1 cellular context compared by ENCODE assay signal in the genomic region with DNA sequence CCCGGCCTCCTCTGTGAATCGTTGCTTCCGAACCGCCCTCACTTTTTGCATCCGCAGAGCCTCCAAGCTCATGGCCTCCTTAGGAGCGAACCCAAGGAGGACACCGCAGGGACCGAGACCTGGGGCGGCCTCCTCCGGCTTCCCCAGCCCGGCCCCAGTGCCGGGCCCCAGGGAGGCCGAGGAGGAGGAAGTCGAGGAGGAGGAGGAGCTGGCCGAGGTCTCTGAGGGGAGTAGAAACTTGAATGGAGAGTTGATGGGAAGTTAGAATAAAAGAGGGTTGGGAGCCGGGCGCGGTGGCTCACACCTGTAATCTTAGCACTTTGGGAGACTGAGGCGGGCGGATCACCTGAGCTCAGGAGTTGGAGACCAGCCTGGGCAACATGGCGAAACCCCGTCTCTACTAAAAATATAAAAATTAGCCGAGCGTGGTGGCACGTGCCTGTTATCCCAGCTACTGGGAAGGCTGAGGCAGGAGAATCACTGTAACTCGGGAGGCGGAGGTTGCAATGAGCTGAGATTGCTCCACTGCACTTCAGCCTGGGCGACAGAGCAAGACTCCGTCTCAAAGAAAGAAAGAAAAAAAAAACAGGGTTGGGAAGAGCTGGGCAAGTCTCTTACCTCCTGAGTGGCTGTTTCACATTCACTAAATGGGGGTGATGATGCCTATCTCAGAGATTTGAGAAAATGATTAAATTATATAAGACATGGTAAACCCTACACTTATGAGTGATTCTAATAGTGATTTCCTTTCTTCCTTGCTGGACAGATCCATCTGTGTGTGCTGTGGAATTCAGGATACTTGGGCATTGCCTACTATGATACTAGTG.
TF ChIP-seq lines count a peak whose summit lies in the region.

No MANE protein-coding gene starts in this region.

TF ChIP-seq in K562, 482 proteins besides CTCF, POLR2A, EP300 and RAD21 (continued from another document and continues in another):
- TF ChIP-seq, protein P1, sequence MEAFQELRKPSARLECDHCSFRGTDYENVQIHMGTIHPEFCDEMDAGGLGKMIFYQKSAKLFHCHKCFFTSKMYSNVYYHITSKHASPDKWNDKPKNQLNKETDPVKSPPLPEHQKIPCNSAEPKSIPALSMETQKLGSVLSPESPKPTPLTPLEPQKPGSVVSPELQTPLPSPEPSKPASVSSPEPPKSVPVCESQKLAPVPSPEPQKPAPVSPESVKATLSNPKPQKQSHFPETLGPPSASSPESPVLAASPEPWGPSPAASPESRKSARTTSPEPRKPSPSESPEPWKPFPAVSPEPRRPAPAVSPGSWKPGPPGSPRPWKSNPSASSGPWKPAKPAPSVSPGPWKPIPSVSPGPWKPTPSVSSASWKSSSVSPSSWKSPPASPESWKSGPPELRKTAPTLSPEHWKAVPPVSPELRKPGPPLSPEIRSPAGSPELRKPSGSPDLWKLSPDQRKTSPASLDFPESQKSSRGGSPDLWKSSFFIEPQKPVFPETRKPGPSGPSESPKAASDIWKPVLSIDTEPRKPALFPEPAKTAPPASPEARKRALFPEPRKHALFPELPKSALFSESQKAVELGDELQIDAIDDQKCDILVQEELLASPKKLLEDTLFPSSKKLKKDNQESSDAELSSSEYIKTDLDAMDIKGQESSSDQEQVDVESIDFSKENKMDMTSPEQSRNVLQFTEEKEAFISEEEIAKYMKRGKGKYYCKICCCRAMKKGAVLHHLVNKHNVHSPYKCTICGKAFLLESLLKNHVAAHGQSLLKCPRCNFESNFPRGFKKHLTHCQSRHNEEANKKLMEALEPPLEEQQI (IDR thresholded peaks at IDR 0.05): no peak
- peak; percentile 33; the same call in 1 of the 2 replicates for TF ChIP-seq MTF1 (CRISPR knock-in tag; IDR thresholded peaks at IDR 0.05; ENCODE audit: borderline replicate concordance)
- TF ChIP-seq TBL1XR1 (IDR thresholded peaks at IDR 0.05; ENCODE audit: low read length in 2 of 2): no peak
- TF ChIP-seq, protein P2, sequence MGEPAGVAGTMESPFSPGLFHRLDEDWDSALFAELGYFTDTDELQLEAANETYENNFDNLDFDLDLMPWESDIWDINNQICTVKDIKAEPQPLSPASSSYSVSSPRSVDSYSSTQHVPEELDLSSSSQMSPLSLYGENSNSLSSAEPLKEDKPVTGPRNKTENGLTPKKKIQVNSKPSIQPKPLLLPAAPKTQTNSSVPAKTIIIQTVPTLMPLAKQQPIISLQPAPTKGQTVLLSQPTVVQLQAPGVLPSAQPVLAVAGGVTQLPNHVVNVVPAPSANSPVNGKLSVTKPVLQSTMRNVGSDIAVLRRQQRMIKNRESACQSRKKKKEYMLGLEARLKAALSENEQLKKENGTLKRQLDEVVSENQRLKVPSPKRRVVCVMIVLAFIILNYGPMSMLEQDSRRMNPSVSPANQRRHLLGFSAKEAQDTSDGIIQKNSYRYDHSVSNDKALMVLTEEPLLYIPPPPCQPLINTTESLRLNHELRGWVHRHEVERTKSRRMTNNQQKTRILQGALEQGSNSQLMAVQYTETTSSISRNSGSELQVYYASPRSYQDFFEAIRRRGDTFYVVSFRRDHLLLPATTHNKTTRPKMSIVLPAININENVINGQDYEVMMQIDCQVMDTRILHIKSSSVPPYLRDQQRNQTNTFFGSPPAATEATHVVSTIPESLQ (CRISPR knock-in tag; IDR thresholded peaks at IDR 0.05): no peak
- TF ChIP-seq SUPT5H (IDR thresholded peaks at IDR 0.05): 0 out of 2 replicates have a peak, but pooled peaks have one; percentile 74
- peak; percentile 96 for TF ChIP-seq RBM14 (IDR thresholded peaks at IDR 0.05; ENCODE audit: borderline replicate concordance, insufficient read depth, low read depth, low read length)
- TF ChIP-seq TRIM28 (IDR thresholded peaks at IDR 0.05): no peak
- TF ChIP-seq HNRNPH1 (optimal IDR thresholded peaks at IDR 0.05; ENCODE audit: low read depth, low read length): no peak
- TF ChIP-seq PML (IDR thresholded peaks at IDR 0.05; ENCODE audit: low read length): peak; percentile 8; the same call in 1 of the 2 replicates
- no peak for TF ChIP-seq PHF21A (IDR thresholded peaks at IDR 0.05; ENCODE audit: borderline replicate concordance, low read depth)
- TF ChIP-seq ZNF445 (CRISPR knock-in tag; IDR thresholded peaks at IDR 0.05; ENCODE audit: low read depth): no peak
- no peak for TF ChIP-seq PTRF (tag; IDR thresholded peaks at IDR 0.05)
- TF ChIP-seq, protein P3, sequence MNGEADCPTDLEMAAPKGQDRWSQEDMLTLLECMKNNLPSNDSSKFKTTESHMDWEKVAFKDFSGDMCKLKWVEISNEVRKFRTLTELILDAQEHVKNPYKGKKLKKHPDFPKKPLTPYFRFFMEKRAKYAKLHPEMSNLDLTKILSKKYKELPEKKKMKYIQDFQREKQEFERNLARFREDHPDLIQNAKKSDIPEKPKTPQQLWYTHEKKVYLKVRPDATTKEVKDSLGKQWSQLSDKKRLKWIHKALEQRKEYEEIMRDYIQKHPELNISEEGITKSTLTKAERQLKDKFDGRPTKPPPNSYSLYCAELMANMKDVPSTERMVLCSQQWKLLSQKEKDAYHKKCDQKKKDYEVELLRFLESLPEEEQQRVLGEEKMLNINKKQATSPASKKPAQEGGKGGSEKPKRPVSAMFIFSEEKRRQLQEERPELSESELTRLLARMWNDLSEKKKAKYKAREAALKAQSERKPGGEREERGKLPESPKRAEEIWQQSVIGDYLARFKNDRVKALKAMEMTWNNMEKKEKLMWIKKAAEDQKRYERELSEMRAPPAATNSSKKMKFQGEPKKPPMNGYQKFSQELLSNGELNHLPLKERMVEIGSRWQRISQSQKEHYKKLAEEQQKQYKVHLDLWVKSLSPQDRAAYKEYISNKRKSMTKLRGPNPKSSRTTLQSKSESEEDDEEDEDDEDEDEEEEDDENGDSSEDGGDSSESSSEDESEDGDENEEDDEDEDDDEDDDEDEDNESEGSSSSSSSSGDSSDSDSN (IDR thresholded peaks at IDR 0.05; ENCODE audit: borderline replicate concordance in 1 of 2, low read depth in 2 of 2, low read length in 2 of 2): peak; percentile 84 to 94; a peak in 3 of 4 replicates
- TF ChIP-seq ZNF780A (CRISPR knock-in tag; IDR thresholded peaks at IDR 0.05): no peak
- TF ChIP-seq POLR2G (IDR thresholded peaks at IDR 0.05; ENCODE audit: low read depth, low read length): peak; percentile 7; the same call in 1 of the 2 replicates
- no peak for TF ChIP-seq BRF1 (IDR thresholded peaks at IDR 0.05; ENCODE audit: borderline replicate concordance, extremely low read depth, insufficient read length)
- TF ChIP-seq PCBP1 (IDR thresholded peaks at IDR 0.05; ENCODE audit: low read depth, low read length, poor library complexity, severe bottlenecking): peak; percentile 10
- no peak for TF ChIP-seq TCF7 (IDR thresholded peaks at IDR 0.05; ENCODE audit: borderline replicate concordance)
- TF ChIP-seq, protein P4, sequence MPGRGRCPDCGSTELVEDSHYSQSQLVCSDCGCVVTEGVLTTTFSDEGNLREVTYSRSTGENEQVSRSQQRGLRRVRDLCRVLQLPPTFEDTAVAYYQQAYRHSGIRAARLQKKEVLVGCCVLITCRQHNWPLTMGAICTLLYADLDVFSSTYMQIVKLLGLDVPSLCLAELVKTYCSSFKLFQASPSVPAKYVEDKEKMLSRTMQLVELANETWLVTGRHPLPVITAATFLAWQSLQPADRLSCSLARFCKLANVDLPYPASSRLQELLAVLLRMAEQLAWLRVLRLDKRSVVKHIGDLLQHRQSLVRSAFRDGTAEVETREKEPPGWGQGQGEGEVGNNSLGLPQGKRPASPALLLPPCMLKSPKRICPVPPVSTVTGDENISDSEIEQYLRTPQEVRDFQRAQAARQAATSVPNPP (IDR thresholded peaks at IDR 0.05; ENCODE audit: borderline replicate concordance, insufficient read depth, insufficient read length): no peak
- no peak for TF ChIP-seq NUFIP1 (IDR thresholded peaks at IDR 0.05; ENCODE audit: partially characterized antibody)
- TF ChIP-seq, protein P5, sequence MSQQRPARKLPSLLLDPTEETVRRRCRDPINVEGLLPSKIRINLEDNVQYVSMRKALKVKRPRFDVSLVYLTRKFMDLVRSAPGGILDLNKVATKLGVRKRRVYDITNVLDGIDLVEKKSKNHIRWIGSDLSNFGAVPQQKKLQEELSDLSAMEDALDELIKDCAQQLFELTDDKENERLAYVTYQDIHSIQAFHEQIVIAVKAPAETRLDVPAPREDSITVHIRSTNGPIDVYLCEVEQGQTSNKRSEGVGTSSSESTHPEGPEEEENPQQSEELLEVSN (IDR thresholded peaks at IDR 0.05; ENCODE audit: borderline replicate concordance in 1 of 2, extremely low read depth in 1 of 2, insufficient read depth in 1 of 2, insufficient read length in 1 of 2, low read depth in 1 of 2, low read length in 1 of 2, poor library complexity in 1 of 2, severe bottlenecking in 1 of 2): no peak
- no peak for TF ChIP-seq NBN (IDR thresholded peaks at IDR 0.05; ENCODE audit: low read depth)
- TF ChIP-seq, protein P6, sequence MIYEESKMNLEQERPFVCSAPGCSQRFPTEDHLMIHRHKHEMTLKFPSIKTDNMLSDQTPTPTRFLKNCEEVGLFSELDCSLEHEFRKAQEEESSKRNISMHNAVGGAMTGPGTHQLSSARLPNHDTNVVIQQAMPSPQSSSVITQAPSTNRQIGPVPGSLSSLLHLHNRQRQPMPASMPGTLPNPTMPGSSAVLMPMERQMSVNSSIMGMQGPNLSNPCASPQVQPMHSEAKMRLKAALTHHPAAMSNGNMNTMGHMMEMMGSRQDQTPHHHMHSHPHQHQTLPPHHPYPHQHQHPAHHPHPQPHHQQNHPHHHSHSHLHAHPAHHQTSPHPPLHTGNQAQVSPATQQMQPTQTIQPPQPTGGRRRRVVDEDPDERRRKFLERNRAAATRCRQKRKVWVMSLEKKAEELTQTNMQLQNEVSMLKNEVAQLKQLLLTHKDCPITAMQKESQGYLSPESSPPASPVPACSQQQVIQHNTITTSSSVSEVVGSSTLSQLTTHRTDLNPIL (CRISPR knock-in tag; IDR thresholded peaks at IDR 0.05): no peak
- TF ChIP-seq MCM7 (IDR thresholded peaks at IDR 0.05): 0 out of 4 replicates have a peak, but pooled peaks of 1 of the 2 experiments have one; percentile 18
- TF ChIP-seq, protein P7, sequence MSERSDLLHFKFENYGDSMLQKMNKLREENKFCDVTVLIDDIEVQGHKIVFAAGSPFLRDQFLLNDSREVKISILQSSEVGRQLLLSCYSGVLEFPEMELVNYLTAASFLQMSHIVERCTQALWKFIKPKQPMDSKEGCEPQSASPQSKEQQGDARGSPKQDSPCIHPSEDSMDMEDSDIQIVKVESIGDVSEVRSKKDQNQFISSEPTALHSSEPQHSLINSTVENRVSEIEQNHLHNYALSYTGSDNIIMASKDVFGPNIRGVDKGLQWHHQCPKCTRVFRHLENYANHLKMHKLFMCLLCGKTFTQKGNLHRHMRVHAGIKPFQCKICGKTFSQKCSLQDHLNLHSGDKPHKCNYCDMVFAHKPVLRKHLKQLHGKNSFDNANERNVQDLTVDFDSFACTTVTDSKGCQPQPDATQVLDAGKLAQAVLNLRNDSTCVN (CRISPR knock-in tag; IDR thresholded peaks at IDR 0.05): 0 out of 2 replicates have a peak, but pooled peaks have one; percentile 39
- no peak for TF ChIP-seq ZNF347 (CRISPR knock-in tag; IDR thresholded peaks at IDR 0.05; ENCODE audit: low read depth)
- TF ChIP-seq CEBPB (tag; IDR thresholded peaks at IDR 0.05): no peak
- no peak for TF ChIP-seq MBD2 (IDR thresholded peaks at IDR 0.05; ENCODE audit: borderline replicate concordance, low read depth)
- TF ChIP-seq TRIM24 (IDR thresholded peaks at IDR 0.05): no peak
- TF ChIP-seq CC2D1A (IDR thresholded peaks at IDR 0.05): peak; percentile 13; the same call in 1 of the 2 replicates
- TF ChIP-seq, protein P8, sequence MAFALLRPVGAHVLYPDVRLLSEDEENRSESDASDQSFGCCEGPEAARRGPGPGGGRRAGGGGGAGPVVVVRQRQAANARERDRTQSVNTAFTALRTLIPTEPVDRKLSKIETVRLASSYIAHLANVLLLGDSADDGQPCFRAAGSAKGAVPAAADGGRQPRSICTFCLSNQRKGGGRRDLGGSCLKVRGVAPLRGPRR (CRISPR knock-in tag; IDR thresholded peaks at IDR 0.05): no peak
- no peak for TF ChIP-seq FOXA1 (IDR thresholded peaks at IDR 0.05; ENCODE audit: borderline replicate concordance)
- no peak; the same call in 1 of the 2 replicates for TF ChIP-seq ZNF561 (CRISPR knock-in tag; conservative IDR thresholded peaks at IDR 0.05)
- no peak for TF ChIP-seq ILF3 (IDR thresholded peaks at IDR 0.05; ENCODE audit: borderline replicate concordance)
- peak; percentile 73 for TF ChIP-seq BHLHE40 (IDR thresholded peaks at IDR 0.05; ENCODE audit: low read length)
- TF ChIP-seq, protein P9, sequence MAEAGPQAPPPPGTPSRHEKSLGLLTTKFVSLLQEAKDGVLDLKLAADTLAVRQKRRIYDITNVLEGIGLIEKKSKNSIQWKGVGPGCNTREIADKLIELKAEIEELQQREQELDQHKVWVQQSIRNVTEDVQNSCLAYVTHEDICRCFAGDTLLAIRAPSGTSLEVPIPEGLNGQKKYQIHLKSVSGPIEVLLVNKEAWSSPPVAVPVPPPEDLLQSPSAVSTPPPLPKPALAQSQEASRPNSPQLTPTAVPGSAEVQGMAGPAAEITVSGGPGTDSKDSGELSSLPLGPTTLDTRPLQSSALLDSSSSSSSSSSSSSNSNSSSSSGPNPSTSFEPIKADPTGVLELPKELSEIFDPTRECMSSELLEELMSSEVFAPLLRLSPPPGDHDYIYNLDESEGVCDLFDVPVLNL (CRISPR knock-in tag; IDR thresholded peaks at IDR 0.05; ENCODE audit: low read depth): no peak
- peak; percentile 7; the same call in 1 of the 2 replicates for TF ChIP-seq PHTF2 (CRISPR knock-in tag; IDR thresholded peaks at IDR 0.05)
- TF ChIP-seq, protein P10, sequence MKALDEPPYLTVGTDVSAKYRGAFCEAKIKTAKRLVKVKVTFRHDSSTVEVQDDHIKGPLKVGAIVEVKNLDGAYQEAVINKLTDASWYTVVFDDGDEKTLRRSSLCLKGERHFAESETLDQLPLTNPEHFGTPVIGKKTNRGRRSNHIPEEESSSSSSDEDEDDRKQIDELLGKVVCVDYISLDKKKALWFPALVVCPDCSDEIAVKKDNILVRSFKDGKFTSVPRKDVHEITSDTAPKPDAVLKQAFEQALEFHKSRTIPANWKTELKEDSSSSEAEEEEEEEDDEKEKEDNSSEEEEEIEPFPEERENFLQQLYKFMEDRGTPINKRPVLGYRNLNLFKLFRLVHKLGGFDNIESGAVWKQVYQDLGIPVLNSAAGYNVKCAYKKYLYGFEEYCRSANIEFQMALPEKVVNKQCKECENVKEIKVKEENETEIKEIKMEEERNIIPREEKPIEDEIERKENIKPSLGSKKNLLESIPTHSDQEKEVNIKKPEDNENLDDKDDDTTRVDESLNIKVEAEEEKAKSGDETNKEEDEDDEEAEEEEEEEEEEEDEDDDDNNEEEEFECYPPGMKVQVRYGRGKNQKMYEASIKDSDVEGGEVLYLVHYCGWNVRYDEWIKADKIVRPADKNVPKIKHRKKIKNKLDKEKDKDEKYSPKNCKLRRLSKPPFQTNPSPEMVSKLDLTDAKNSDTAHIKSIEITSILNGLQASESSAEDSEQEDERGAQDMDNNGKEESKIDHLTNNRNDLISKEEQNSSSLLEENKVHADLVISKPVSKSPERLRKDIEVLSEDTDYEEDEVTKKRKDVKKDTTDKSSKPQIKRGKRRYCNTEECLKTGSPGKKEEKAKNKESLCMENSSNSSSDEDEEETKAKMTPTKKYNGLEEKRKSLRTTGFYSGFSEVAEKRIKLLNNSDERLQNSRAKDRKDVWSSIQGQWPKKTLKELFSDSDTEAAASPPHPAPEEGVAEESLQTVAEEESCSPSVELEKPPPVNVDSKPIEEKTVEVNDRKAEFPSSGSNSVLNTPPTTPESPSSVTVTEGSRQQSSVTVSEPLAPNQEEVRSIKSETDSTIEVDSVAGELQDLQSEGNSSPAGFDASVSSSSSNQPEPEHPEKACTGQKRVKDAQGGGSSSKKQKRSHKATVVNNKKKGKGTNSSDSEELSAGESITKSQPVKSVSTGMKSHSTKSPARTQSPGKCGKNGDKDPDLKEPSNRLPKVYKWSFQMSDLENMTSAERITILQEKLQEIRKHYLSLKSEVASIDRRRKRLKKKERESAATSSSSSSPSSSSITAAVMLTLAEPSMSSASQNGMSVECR (CRISPR knock-in tag; IDR thresholded peaks at IDR 0.05): no peak
- TF ChIP-seq KLF1 (tag; IDR thresholded peaks at IDR 0.05): no peak
